Comparison of ENCODE assay signal across 8 cellular contexts in genomic region chr12:51025748-51026654, GRCh38.
DNase-seq lines count a peak whose midpoint lies in the region; ATAC-seq lines count a peak whose summit lies in the region.

SLC11A2 (minus strand) TSS chr12:51026384; CDS start chr12:51010728, 15,656 bp downstream.

- peaks cover 11% of the 10 kb centered on the region for H3K36me3 Mint-ChIP-seq in activated naive CD4-positive, alpha-beta T cell treated with anti-CD3 and anti-CD28 coated beads, Interleukin-2, amount 10 ng/mL, durations not matched to agents 7 days and 5 days

- no peaks in the 10 kb centered on the region for H3K9me3 ChIP-seq in SK-N-MC (ENCODE audit: low read depth, low read length)

- H3K9ac ChIP-seq in SK-N-MC (ENCODE audit: insufficient read length): peak within 1 kb of the TSS; percentile 79

- H3K36me3 ChIP-seq in SK-N-MC (ENCODE audit: insufficient read depth, low read length): no peaks in the 10 kb centered on the region

- H3K27ac Mint-ChIP-seq in activated naive CD4-positive, alpha-beta T cell treated with anti-CD3 and anti-CD28 coated beads, Interleukin-2, amount 10 ng/mL, durations not matched to agents 7 days and 5 days: peak within 1 kb of the TSS; percentile 97

- H3K27ac ChIP-seq in SK-N-MC (peak within 1 kb of the TSS; percentile 34; the same call in 1 of the 2 replicates), substantia nigra (ENCODE audit: low read depth, low read length, poor library complexity, severe bottlenecking) (peak within 1 kb of the TSS; percentile 98)

- H3K4me3 ChIP-seq in SK-N-MC: peak within 1 kb of the TSS; percentile 90

- DNase-seq in GM04504 (ENCODE audit: low read depth): peak; percentile 79
- DNase-seq in NCI-H1048 (lab: John Stamatoyannopoulos, UW): peak; percentile 83
- DNase-seq in SK-N-MC (ENCODE audit: low read depth, low spot score): no peak
- DNase-seq in activated naive CD4-positive, alpha-beta T cell treated with anti-CD3 and anti-CD28 coated beads, Interleukin-2, amount 10 ng/mL, durations not matched to agents 7 days and 5 days: peak; percentile 96
- DNase-seq in germinal center (ENCODE audit: low spot score): peak; percentile 97
- DNase-seq in non-pigmented ciliary epithelial cell (ENCODE audit: low read depth): peak; percentile 71
- peak; percentile 73 to 99 (median 95) for DNase-seq in substantia nigra (lab: John Stamatoyannopoulos, UW)

- peaks cover 18% of the 10 kb centered on the region for H3K27me3 Mint-ChIP-seq in activated naive CD4-positive, alpha-beta T cell treated with anti-CD3 and anti-CD28 coated beads, Interleukin-2, amount 10 ng/mL, durations not matched to agents 7 days and 5 days

- CTCF ChIA-PET in activated naive CD4-positive, alpha-beta T cell treated with anti-CD3 and anti-CD28 coated beads, Interleukin-2, amount 10 ng/mL, durations not matched to agents 7 days and 5 days (lab: Charles Lee): interaction anchor here (0.6 to 4.7 kb wide), 15 partner anchors 16 to 521 kb away, joined by 3 to 26 read pairs (median 3); partner anchors contain the start of genes ATF1 and DIP2B

- H3K9me3 Mint-ChIP-seq in activated naive CD4-positive, alpha-beta T cell treated with anti-CD3 and anti-CD28 coated beads, Interleukin-2, amount 10 ng/mL, durations not matched to agents 7 days and 5 days: no peaks in the 10 kb centered on the region

- H3K4me3 Mint-ChIP-seq in activated naive CD4-positive, alpha-beta T cell treated with anti-CD3 and anti-CD28 coated beads, Interleukin-2, amount 10 ng/mL, durations not matched to agents 7 days and 5 days: peak within 1 kb of the TSS; percentile 98

- peaks cover 59% of the 10 kb centered on the region for H3K4me1 Mint-ChIP-seq in activated naive CD4-positive, alpha-beta T cell treated with anti-CD3 and anti-CD28 coated beads, Interleukin-2, amount 10 ng/mL, durations not matched to agents 7 days and 5 days

- ATAC-seq in HG02571 (IDR thresholded peaks at IDR 0.05; ENCODE audit: unreplicated experiment): peak; percentile 96
